Comparison of ENCODE assay signal across 7 cellular contexts in genomic region chr22:20373195-20373706, GRCh38. TPM values are rescaled to one million over a fixed set of nuclear protein-coding genes. Genes with fewer than 3 reads are reported as not detected.
DNase-seq lines count a peak whose midpoint lies in the region; ATAC-seq, FAIRE-seq and TF ChIP-seq lines count a peak whose summit lies in the region.
"Not testable (repeated sequence)": the region's sequence is repeated elsewhere in the genome, so short reads cannot be mapped to it uniquely, and the experiment has no call there.

No MANE protein-coding gene starts in this region.

- H2BK12ac ChIP-seq in H9 (ENCODE audit: insufficient read length, low read depth, low read length); mesenchymal stem cell (ENCODE audit: low read length in 2 of 2): not testable (repeated sequence)

- H3K27me3 Mint-ChIP-seq in H9 (ENCODE audit: low read depth): peaks cover 52% of the 10 kb centered on the region
- peaks cover 27% of the 10 kb centered on the region for H3K27me3 Mint-ChIP-seq in stimulated activated memory B cell treated with anti-CD40 and anti-IgM and Interleukin-4, amounts not matched to agents 10 μg/mL and 1 μg/mL and 100 μg/mL, for 72 hours

- H3K4me1 ChIP-seq in H9 (ENCODE audit: insufficient read depth, low read length); GM12878 (ENCODE audit: control insufficient read depth, insufficient read depth, low read length); mesenchymal stem cell (ENCODE audit: control insufficient read depth, insufficient read depth, low read depth, low read length): not testable (repeated sequence)

- H3K79me2 ChIP-seq in H9 (ENCODE audit: insufficient read depth, low read length); GM12878 (ENCODE audit: control insufficient read depth, insufficient read depth, low read length): not testable (repeated sequence)

- not testable (repeated sequence) for H3K36me3 Mint-ChIP-seq in H9 (ENCODE audit: insufficient read depth in 1 of 3, low read depth in 3 of 3); stimulated activated memory B cell treated with anti-CD40 and anti-IgM and Interleukin-4, amounts not matched to agents 10 μg/mL and 1 μg/mL and 100 μg/mL, for 72 hours

- H3K9ac ChIP-seq in H9 (ENCODE audit: extremely low read depth, insufficient read length, low read length); GM12878 (ENCODE audit: control insufficient read depth, insufficient read depth, low read length); mesenchymal stem cell (ENCODE audit: low read length): not testable (repeated sequence)

- H3K23me2 ChIP-seq in H9 (ENCODE audit: insufficient read length, low read depth, low read length, poor library complexity, severe bottlenecking): not testable (repeated sequence)

- not testable (repeated sequence) for H3K23ac ChIP-seq in H9 (ENCODE audit: insufficient read length, low read depth, low read length); mesenchymal stem cell (ENCODE audit: low read length in 2 of 2)

- H3K4me3 ChIP-seq in GM12878; mesenchymal stem cell (ENCODE audit: insufficient read depth in 1 of 2, low read depth in 1 of 2, low read length in 2 of 2): not testable (repeated sequence)

- WGBS in H9 (ENCODE audit: extremely low coverage, insufficient read length, low lambda C conversion rate): no CpG with 5 or more reads among the region's 6 CpGs
- 69% methylated on average over 6 of the region's 6 CpGs for WGBS in GM12878 (ENCODE audit: insufficient coverage, insufficient replicate concordance, low lambda C conversion rate, missing lambda C conversion rate)
- WGBS in mesenchymal stem cell: 19% methylated on average over 6 of the region's 6 CpGs

- H4K91ac ChIP-seq in H9 (ENCODE audit: insufficient read length, low read depth, low read length): not testable (repeated sequence)
- peak overlapping the region; percentile 15 for H4K91ac ChIP-seq in mesenchymal stem cell (ENCODE audit: low read length)

- not testable (repeated sequence) for H3K27me3 ChIP-seq in H9 (ENCODE audit: insufficient read depth, low read length); GM12878 (replicated peaks in 1 of 2; ENCODE audit: control insufficient read depth in 2 of 2, insufficient read depth in 2 of 2, low read length in 1 of 2)
- H3K27me3 ChIP-seq in mesenchymal stem cell (ENCODE audit: control insufficient read depth in 1 of 2, insufficient read depth in 1 of 2, low read length in 2 of 2): peaks cover 3 to 13% of the 10 kb centered on the region in 2 experiments

- not testable (repeated sequence) for H3K27ac ChIP-seq in H9 (ENCODE audit: insufficient read length, low read depth, low read length); GM12878 (ENCODE audit: control insufficient read depth, insufficient read depth); mesenchymal stem cell (ENCODE audit: low read length, poor library complexity, severe bottlenecking)

- H2AK5ac ChIP-seq in H9 (ENCODE audit: insufficient read length, low read length); mesenchymal stem cell (ENCODE audit: low read length, severe bottlenecking): not testable (repeated sequence)

- H2AFZ ChIP-seq in H9 (ENCODE audit: low read length); GM12878 (ENCODE audit: control insufficient read depth, low read depth, low read length); mesenchymal stem cell (ENCODE audit: low read depth, low read length): not testable (repeated sequence)

- H3K9me3 ChIP-seq in H9 (ENCODE audit: control insufficient read depth, low read depth, low read length); GM12878 (replicated peaks; ENCODE audit: control insufficient read depth, insufficient read depth, low read length); mesenchymal stem cell (ENCODE audit: control insufficient read depth, low read length): not testable (repeated sequence)

- RAD21 ChIA-PET in GM12878 (lab: Charles Lee; ENCODE audit: unreplicated experiment): not testable (repeated sequence)

- not testable (repeated sequence) for H2BK15ac ChIP-seq in H9 (ENCODE audit: low read depth, low read length); mesenchymal stem cell (ENCODE audit: low read depth, poor library complexity, severe bottlenecking)

- CTCF ChIA-PET in GM12878 (lab: Yijun Ruan, JAX): not testable (repeated sequence)

- not testable (repeated sequence) for BruUV-seq in GM12878 (replicated peaks; lab: Mats Ljungman, UMichigan)

- not testable (repeated sequence) for TF ChIP-seq EP300 in GM12878 (IDR thresholded peaks at IDR 0.05; ENCODE audit: borderline replicate concordance in 1 of 2, control insufficient read depth in 1 of 2, low read depth in 2 of 2, low read length in 2 of 2)

- not testable (repeated sequence) for H3K79me1 ChIP-seq in H9 (ENCODE audit: insufficient read depth, low read depth, low read length, poor library complexity, severe bottlenecking); mesenchymal stem cell (replicated peaks; ENCODE audit: low read length, poor library complexity, severe bottlenecking)

- FAIRE-seq in GM12878 (lab: Jason Lieb, UNC): not testable (repeated sequence)

- POLR2A ChIA-PET in GM12878 (lab: Charles Lee): not testable (repeated sequence)

- H3T11ph ChIP-seq in H9 (ENCODE audit: low read length): not testable (repeated sequence)

- H3K4ac ChIP-seq in H9 (ENCODE audit: low read depth, low read length); mesenchymal stem cell (ENCODE audit: low read depth in 1 of 2, low read length in 2 of 2): not testable (repeated sequence)

- SMC1A ChIA-PET in GM12878 (lab: Charles Lee; ENCODE audit: uncharacterized antibody, unreplicated experiment): not testable (repeated sequence)

- H2BK5ac ChIP-seq in H9 (ENCODE audit: insufficient read length, low read length); mesenchymal stem cell (ENCODE audit: low read depth, low read length, poor library complexity, severe bottlenecking): not testable (repeated sequence)

- intact Hi-C loops in GM12878 (cut with micrococcal nuclease; ENCODE audit: unreplicated experiment): not testable (repeated sequence)

- not testable (repeated sequence) for H3K36me3 ChIP-seq in GM12878 (ENCODE audit: control insufficient read depth in 2 of 2, insufficient read depth in 2 of 2, low read length in 1 of 2); mesenchymal stem cell (ENCODE audit: control insufficient read depth in 1 of 2, insufficient read depth in 2 of 2, low read depth in 1 of 2, low read length in 2 of 2)

- H2BK20ac ChIP-seq in H9 (ENCODE audit: low read depth, low read length, poor library complexity, severe bottlenecking): not testable (repeated sequence)

- H3K9me3 Mint-ChIP-seq in H9; stimulated activated memory B cell treated with anti-CD40 and anti-IgM and Interleukin-4, amounts not matched to agents 10 μg/mL and 1 μg/mL and 100 μg/mL, for 72 hours: not testable (repeated sequence)

- H2BK120ac ChIP-seq in H9 (ENCODE audit: low read depth, low read length, poor library complexity, severe bottlenecking); mesenchymal stem cell (ENCODE audit: low read depth, low read length): not testable (repeated sequence)

- TF ChIP-seq RAD21 in GM12878 (IDR thresholded peaks at IDR 0.05; ENCODE audit: insufficient read depth, low read depth, low read length): not testable (repeated sequence)

- DNase-seq in DMS53 (lab: John Stamatoyannopoulos, UW) (peak; percentile 4), H9 (peak; percentile 31), NCI-H1092 treated with DMSO at 0.1 percent for 48 hours (lab: John Stamatoyannopoulos, UW) (peak; percentile 11), NCI-H69 (lab: John Stamatoyannopoulos, UW) (peak; percentile 51)
- DNase-seq in GM12878 (ENCODE audit: low read depth, low spot score); mesenchymal stem cell: not testable (repeated sequence)

- H3K4me1 Mint-ChIP-seq in H9: peaks cover 13 to 18% of the 10 kb centered on the region in 2 experiments
- not testable (repeated sequence) for H3K4me1 Mint-ChIP-seq in stimulated activated memory B cell treated with anti-CD40 and anti-IgM and Interleukin-4, amounts not matched to agents 10 μg/mL and 1 μg/mL and 100 μg/mL, for 72 hours

- not testable (repeated sequence) for H3K18ac ChIP-seq in H9 (ENCODE audit: insufficient read length, low read depth, low read length)
- H3K18ac ChIP-seq in mesenchymal stem cell (ENCODE audit: low read depth in 1 of 2, low read length in 2 of 2): peak overlapping the region in 1 of 2 experiments; percentile 34

- H3K14ac ChIP-seq in H9 (ENCODE audit: insufficient read depth, low read length); mesenchymal stem cell (ENCODE audit: low read length in 2 of 2): not testable (repeated sequence)

- TF ChIP-seq POLR2A in GM12878 (IDR thresholded peaks at IDR 0.05; ENCODE audit: low read depth, low read length): not testable (repeated sequence)

- not testable (repeated sequence) for H3K27ac Mint-ChIP-seq in H9; stimulated activated memory B cell treated with anti-CD40 and anti-IgM and Interleukin-4, amounts not matched to agents 10 μg/mL and 1 μg/mL and 100 μg/mL, for 72 hours

- not testable (repeated sequence) for H3K56ac ChIP-seq in H9 (ENCODE audit: insufficient read length, low read depth, low read length)

- in situ Hi-C loops in GM12878 (cut with MboI): not testable (repeated sequence)

- peak; percentile 74 for ATAC-seq in GM12878
- peak; percentile 27 for ATAC-seq in stimulated activated memory B cell treated with anti-CD40 and anti-IgM and Interleukin-4, amounts not matched to agents 10 μg/mL and 1 μg/mL and 100 μg/mL, for 72 hours

- H3K4me2 ChIP-seq in H9 (ENCODE audit: insufficient read depth, insufficient read length, low read length); GM12878 (ENCODE audit: control insufficient read depth, insufficient read depth); mesenchymal stem cell (ENCODE audit: low read length, poor library complexity, severe bottlenecking): not testable (repeated sequence)

- H4K20me1 ChIP-seq in H9 (ENCODE audit: control insufficient read depth, insufficient read depth, insufficient read length); GM12878 (ENCODE audit: control insufficient read depth, insufficient read depth): not testable (repeated sequence)

- not testable (repeated sequence) for H4K8ac ChIP-seq in H9 (replicated peaks; ENCODE audit: insufficient read length, low read depth, low read length); mesenchymal stem cell (ENCODE audit: low read length)

- TF ChIP-seq CTCF in H9 (conservative IDR thresholded peaks at IDR 0.05); GM12878 (IDR thresholded peaks at IDR 0.05 in 2 of 3, conservative IDR thresholded peaks at IDR 0.05 in 1 of 3; ENCODE audit: control insufficient read depth in 2 of 3, extremely low read depth in 1 of 3, insufficient read depth in 1 of 3, low read depth in 3 of 3, low read length in 3 of 3): not testable (repeated sequence)

- not testable (repeated sequence) for H4K5ac ChIP-seq in H9 (ENCODE audit: insufficient read length, low read depth, low read length)

- H3K4me3 Mint-ChIP-seq in H9: peak overlapping the region in 1 of 2 experiments; percentile 44; a peak in 2 of 5 replicates
- not testable (repeated sequence) for H3K4me3 Mint-ChIP-seq in stimulated activated memory B cell treated with anti-CD40 and anti-IgM and Interleukin-4, amounts not matched to agents 10 μg/mL and 1 μg/mL and 100 μg/mL, for 72 hours

RNA-seq across cellular contexts. Expression of gene ZNF74, which starts 20.7 kb away (rescaled TPM):
- total RNA-seq in H9 (2021) (29.8 and 34.3 TPM in 2 replicates), GM12878 (2014; rRNA removed) (8.0 and 8.6 TPM in 2 replicates), GM12878 (2014; rRNA removed; fragmentation: Illumina TruSeq; extraction: Trizol) (3.7 and 4.0 TPM in 2 replicates), GM12878 (2021) (8.3 and 9.3 TPM in 2 replicates)
- 13.4 and 18.4 TPM in 2 replicates for total RNA-seq in GM12878 (2013; cell fraction: nucleolus; rRNA removed)
- 1.3 TPM for polyA plus RNA-seq in GM12878 (2011; ENCODE audit: low read depth)
- polyA plus RNA-seq in GM12878 (2011; rRNA removed) (2.9 and 4.4 TPM in 2 replicates), GM12878 (2014; fragmentation: Illumina TruSeq; extraction: Trizol) (1.6 and 3.0 TPM in 2 replicates), GM12878 (2014; fragmentation: Nextera tagmentation; extraction: Ambion mirVana) (under 1 TPM; 0.37 to 0.73 TPM), GM12878 (2014; rRNA removed) (7.0 and 7.4 TPM in 2 replicates), GM12878 (2016; fragmentation: Nextera tagmentation; extraction: Ambion mirVana) (1 to 10 TPM; 5.8 to 6.2 TPM)
- 5.6 and 8.6 TPM in 2 replicates for polyA plus RNA-seq in GM12878 (2011; cell fraction: cytosol; rRNA removed)
- 5.9 and 7.3 TPM in 2 replicates for polyA plus RNA-seq in GM12878 (2011; cell fraction: nucleus; rRNA removed)
- 2.4 and 4.1 TPM in 2 replicates for polyA plus RNA-seq in GM12878 (2012)
- polyA minus RNA-seq in GM12878 (2011; rRNA and poly(A)+ RNA removed): 4.2 and 8.0 TPM in 2 replicates
- polyA minus RNA-seq in GM12878 (2011; cell fraction: cytosol; rRNA and poly(A)+ RNA removed): 3.4 and 3.5 TPM in 2 replicates
- polyA minus RNA-seq in GM12878 (2011; cell fraction: nucleus; rRNA and poly(A)+ RNA removed): 2.3 and 4.3 TPM in 2 replicates
- polyA plus RNA-seq in mesenchymal stem cell (2013, experiment 1 of 2): 4.9 TPM
- 5.0 TPM for polyA plus RNA-seq in mesenchymal stem cell (2013, experiment 2 of 2)

RNA-seq across cellular contexts. Expression of gene DGCR6L, which starts 53.4 kb away (rescaled TPM):
- total RNA-seq in H9 (2021): 38.6 and 40.4 TPM in 2 replicates
- total RNA-seq in GM12878 (2013; cell fraction: nucleolus; rRNA removed): 3.7 and 5.2 TPM in 2 replicates
- total RNA-seq in GM12878 (2014; rRNA removed): 37.4 and 38.9 TPM in 2 replicates
- 12.5 and 15.2 TPM in 2 replicates for total RNA-seq in GM12878 (2014; rRNA removed; fragmentation: Illumina TruSeq; extraction: Trizol)
- 27.0 and 27.7 TPM in 2 replicates for total RNA-seq in GM12878 (2021)
- 6.9 TPM for polyA plus RNA-seq in GM12878 (2011; ENCODE audit: low read depth)
- polyA plus RNA-seq in GM12878 (2011; rRNA removed): 9.1 and 17.4 TPM in 2 replicates
- 30.2 and 48.0 TPM in 2 replicates for polyA plus RNA-seq in GM12878 (2011; cell fraction: cytosol; rRNA removed)
- polyA plus RNA-seq in GM12878 (2011; cell fraction: nucleus; rRNA removed): 18.6 and 25.2 TPM in 2 replicates
- 15.0 and 17.2 TPM in 2 replicates for polyA plus RNA-seq in GM12878 (2012)
- 1.5 and 8.1 TPM in 2 replicates for polyA plus RNA-seq in GM12878 (2014; fragmentation: Illumina TruSeq; extraction: Trizol)
- 1 to 10 TPM; 1.6 to 4.2 TPM for polyA plus RNA-seq in GM12878 (2014; fragmentation: Nextera tagmentation; extraction: Ambion mirVana)
- polyA plus RNA-seq in GM12878 (2014; rRNA removed): 36.7 and 41.9 TPM in 2 replicates
- 10 to 100 TPM; 59.4 to 62.8 TPM for polyA plus RNA-seq in GM12878 (2016; fragmentation: Nextera tagmentation; extraction: Ambion mirVana)
- 7.2 and 15.7 TPM in 2 replicates for polyA minus RNA-seq in GM12878 (2011; rRNA and poly(A)+ RNA removed)
- 4.6 and 5.3 TPM in 2 replicates for polyA minus RNA-seq in GM12878 (2011; cell fraction: cytosol; rRNA and poly(A)+ RNA removed)
- polyA minus RNA-seq in GM12878 (2011; cell fraction: nucleus; rRNA and poly(A)+ RNA removed): 5.0 and 5.9 TPM in 2 replicates
- 24.5 TPM for polyA plus RNA-seq in mesenchymal stem cell (2013, experiment 1 of 2)
- 24.9 TPM for polyA plus RNA-seq in mesenchymal stem cell (2013, experiment 2 of 2)
